In the genomic region with DNA sequence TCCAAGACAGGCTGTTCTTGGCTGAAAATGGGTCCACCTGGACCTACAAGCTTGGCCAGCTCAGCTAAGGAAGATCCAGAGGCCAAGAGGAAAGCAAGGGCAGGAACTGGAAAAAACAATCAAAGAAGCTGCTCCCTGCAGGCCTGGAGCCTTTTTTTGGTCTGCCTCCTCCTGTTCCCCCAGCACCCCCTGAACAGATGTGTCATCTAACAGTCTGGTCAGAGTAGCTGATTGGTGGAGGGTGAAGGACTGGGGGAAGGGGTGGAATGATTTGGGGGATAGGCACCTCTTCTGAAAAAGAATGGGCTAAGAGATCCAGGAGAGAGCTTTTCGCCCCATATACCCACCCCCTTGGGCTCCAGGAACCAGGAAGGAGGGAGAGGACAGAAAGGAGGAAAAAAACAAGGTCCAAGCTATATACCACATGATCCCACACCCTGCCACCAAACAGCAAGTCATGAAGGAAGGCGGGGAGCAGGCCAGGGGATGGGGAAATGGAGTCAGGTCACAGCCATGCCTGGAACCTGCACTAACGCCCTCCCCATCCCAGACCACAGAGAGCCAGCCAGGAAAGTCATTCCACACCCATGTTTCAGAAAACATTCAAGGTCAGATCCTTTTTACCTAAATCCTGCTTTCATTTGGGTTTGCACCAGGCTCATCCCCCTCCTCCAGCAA, we compare ENCODE assay signal across 1 cellular context.
TF ChIP-seq lines count a peak whose summit lies in the region.

No MANE protein-coding gene starts in this region.

TF ChIP-seq in GM23338, 12 proteins besides CTCF, POLR2A, EP300 and RAD21 (continued from another document):
- TF ChIP-seq, protein P1, sequence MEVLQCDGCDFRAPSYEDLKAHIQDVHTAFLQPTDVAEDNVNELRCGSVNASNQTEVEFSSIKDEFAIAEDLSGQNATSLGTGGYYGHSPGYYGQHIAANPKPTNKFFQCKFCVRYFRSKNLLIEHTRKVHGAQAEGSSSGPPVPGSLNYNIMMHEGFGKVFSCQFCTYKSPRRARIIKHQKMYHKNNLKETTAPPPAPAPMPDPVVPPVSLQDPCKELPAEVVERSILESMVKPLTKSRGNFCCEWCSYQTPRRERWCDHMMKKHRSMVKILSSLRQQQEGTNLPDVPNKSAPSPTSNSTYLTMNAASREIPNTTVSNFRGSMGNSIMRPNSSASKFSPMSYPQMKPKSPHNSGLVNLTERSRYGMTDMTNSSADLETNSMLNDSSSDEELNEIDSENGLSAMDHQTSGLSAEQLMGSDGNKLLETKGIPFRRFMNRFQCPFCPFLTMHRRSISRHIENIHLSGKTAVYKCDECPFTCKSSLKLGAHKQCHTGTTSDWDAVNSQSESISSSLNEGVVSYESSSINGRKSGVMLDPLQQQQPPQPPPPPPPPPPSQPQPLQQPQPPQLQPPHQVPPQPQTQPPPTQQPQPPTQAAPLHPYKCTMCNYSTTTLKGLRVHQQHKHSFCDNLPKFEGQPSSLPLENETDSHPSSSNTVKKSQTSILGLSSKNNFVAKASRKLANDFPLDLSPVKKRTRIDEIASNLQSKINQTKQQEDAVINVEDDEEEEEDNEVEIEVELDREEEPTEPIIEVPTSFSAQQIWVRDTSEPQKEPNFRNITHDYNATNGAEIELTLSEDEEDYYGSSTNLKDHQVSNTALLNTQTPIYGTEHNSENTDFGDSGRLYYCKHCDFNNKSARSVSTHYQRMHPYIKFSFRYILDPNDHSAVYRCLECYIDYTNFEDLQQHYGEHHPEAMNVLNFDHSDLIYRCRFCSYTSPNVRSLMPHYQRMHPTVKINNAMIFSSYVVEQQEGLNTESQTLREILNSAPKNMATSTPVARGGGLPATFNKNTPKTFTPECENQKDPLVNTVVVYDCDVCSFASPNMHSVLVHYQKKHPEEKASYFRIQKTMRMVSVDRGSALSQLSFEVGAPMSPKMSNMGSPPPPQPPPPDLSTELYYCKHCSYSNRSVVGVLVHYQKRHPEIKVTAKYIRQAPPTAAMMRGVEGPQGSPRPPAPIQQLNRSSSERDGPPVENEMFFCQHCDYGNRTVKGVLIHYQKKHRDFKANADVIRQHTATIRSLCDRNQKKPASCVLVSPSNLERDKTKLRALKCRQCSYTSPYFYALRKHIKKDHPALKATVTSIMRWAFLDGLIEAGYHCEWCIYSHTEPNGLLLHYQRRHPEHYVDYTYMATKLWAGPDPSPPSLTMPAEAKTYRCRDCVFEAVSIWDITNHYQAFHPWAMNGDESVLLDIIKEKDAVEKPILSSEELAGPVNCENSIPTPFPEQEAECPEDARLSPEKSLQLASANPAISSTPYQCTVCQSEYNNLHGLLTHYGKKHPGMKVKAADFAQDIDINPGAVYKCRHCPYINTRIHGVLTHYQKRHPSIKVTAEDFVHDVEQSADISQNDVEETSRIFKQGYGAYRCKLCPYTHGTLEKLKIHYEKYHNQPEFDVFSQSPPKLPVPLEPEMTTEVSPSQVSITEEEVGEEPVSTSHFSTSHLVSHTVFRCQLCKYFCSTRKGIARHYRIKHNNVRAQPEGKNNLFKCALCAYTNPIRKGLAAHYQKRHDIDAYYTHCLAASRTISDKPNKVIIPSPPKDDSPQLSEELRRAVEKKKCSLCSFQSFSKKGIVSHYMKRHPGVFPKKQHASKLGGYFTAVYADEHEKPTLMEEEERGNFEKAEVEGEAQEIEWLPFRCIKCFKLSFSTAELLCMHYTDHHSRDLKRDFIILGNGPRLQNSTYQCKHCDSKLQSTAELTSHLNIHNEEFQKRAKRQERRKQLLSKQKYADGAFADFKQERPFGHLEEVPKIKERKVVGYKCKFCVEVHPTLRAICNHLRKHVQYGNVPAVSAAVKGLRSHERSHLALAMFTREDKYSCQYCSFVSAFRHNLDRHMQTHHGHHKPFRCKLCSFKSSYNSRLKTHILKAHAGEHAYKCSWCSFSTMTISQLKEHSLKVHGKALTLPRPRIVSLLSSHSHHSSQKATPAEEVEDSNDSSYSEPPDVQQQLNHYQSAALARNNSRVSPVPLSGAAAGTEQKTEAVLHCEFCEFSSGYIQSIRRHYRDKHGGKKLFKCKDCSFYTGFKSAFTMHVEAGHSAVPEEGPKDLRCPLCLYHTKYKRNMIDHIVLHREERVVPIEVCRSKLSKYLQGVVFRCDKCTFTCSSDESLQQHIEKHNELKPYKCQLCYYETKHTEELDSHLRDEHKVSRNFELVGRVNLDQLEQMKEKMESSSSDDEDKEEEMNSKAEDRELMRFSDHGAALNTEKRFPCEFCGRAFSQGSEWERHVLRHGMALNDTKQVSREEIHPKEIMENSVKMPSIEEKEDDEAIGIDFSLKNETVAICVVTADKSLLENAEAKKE (CRISPR knock-in tag; IDR thresholded peaks at IDR 0.05): no peak
- TF ChIP-seq, protein P2, sequence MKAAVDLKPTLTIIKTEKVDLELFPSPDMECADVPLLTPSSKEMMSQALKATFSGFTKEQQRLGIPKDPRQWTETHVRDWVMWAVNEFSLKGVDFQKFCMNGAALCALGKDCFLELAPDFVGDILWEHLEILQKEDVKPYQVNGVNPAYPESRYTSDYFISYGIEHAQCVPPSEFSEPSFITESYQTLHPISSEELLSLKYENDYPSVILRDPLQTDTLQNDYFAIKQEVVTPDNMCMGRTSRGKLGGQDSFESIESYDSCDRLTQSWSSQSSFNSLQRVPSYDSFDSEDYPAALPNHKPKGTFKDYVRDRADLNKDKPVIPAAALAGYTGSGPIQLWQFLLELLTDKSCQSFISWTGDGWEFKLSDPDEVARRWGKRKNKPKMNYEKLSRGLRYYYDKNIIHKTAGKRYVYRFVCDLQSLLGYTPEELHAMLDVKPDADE (IDR thresholded peaks at IDR 0.05): no peak
- no peak for TF ChIP-seq EZH2phosphoT487 (IDR thresholded peaks at IDR 0.05; ENCODE audit: unreplicated experiment)
TF ChIP-seq in GM23338: peak in this region for 0.
